In genomic region chr4:155539746-155540145, GRCh38 we compare ENCODE assay signal across 19 cellular contexts.
"Had no signal": no experiment of that assay in that cellular context is flagged by ENCODE, and none has a peak within 500 bp of the region (broad histone marks: within the 10 kb centered on the region; RNA-seq: fewer than 3 reads in every experiment).

No MANE protein-coding gene starts in this region.

- DNase-seq: activated CD4-positive, alpha-beta T cell treated with anti-CD3 and anti-CD28 coated beads, Interleukin-2, amount 50 U/mL, for 1 hour; activated CD8-positive, alpha-beta memory T cell treated with anti-CD3 and anti-CD28 coated beads for 24 hours; activated naive CD8-positive, alpha-beta T cell treated with anti-CD3 and anti-CD28 coated beads for 36 hours; anterior cingulate cortex; dorsolateral prefrontal cortex; endodermal cell; left lung; mucosa of descending colon; naive thymus-derived CD4-positive, alpha-beta T cell; pancreas; sigmoid colon; stimulated activated CD4-positive, alpha-beta T cell treated with anti-CD3 and anti-CD28 coated beads, Interleukin-12 subunit alpha, Interleukin-12 subunit beta, amount 100 ng/mL, for 4 hours; stimulated activated CD4-positive, alpha-beta T cell treated with anti-CD3 and anti-CD28 coated beads, Interleukin-2, amount 100 ng/mL, for 24 hours; thyroid gland had no signal

- H3K27me3 ChIP-seq: dorsolateral prefrontal cortex, gastroesophageal sphincter, left lung, pancreas, sigmoid colon, thyroid gland, vagina had no signal

- H3K9me3 ChIP-seq: gastroesophageal sphincter, left lung, mucosa of descending colon, pancreas, sigmoid colon, thyroid gland, vagina had no signal

- ATAC-seq: activated CD4-positive, CD25-positive, alpha-beta regulatory T cell treated with anti-CD3 and anti-CD28 coated beads, Interleukin-2, amount 50 U/mL, for 24 hours; esophagus mucosa; gastroesophageal sphincter; left lung; mucosa of descending colon; naive thymus-derived CD4-positive, alpha-beta T cell; pancreas; stimulated activated effector memory CD8-positive, alpha-beta T cell treated with anti-CD3 and anti-CD28 coated beads, Interleukin-12 subunit alpha, Interleukin-12 subunit beta, amount 100 ng/mL, for 72 hours had no signal

- H3K36me3 ChIP-seq: gastroesophageal sphincter, left lung, pancreas, sigmoid colon, thyroid gland, vagina had no signal

- H3K4me3 ChIP-seq: dorsolateral prefrontal cortex, gastroesophageal sphincter, left lung, mucosa of descending colon, pancreas, sigmoid colon, thyroid gland, vagina had no signal

- H3K4me1 ChIP-seq: left lung, pancreas, thyroid gland, vagina had no signal
